ENCODE assay signal across 1 cellular context in the genomic region with DNA sequence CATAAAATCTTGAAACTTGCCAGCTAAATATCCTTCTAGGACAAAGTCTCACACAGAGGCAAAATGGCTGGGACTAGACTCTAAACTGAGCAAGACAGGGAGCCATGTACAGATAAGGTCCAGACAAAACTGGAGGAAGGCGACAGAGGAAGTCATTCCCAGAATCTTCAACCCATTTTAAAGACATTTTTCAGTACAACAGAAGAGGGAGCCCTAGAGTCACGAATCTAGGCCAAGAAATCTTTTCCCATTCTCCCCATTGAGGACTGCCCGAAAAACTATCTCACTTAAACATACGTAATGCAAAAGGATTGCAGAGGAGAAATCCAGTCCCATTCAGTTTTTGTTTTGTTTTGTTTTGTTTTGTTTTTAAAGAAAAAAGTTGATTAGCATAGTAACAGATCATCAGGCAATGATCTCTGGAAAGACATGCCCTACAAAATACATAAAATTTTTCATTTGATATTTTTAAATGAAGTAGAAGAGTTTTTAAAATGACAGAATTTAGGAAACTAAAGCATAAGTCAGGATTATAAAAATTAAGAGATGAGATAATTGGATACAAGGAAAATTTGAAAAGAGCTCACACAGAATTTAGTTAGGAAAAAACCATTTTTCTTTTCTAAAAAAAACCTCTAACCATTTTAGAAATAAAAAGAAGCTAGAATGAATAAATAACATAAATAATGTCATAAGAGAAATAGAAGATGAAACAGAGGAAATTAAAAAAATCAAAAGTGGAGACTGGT.
A peak's percentile ranks its signal among the peaks of the same experiment; 100 is the strongest.
TF ChIP-seq lines count a peak whose summit lies in the region.

No MANE protein-coding gene starts in this region.

TF ChIP-seq in HEK293, 187 proteins besides CTCF, POLR2A, EP300 and RAD21 (continued from another document):
- peak; percentile 37; the same call in 1 of the 2 replicates for TF ChIP-seq ZNF654 (tag by site-specific recombination; IDR thresholded peaks at IDR 0.05; ENCODE audit: low read depth)
